ENCODE assay signal across 8 cellular contexts in genomic region chr9:91659529-91660294, GRCh38.
DNase-seq lines count a peak whose midpoint lies in the region; ATAC-seq and TF ChIP-seq lines count a peak whose summit lies in the region.

No MANE protein-coding gene starts in this region.

- no peaks in the 10 kb centered on the region for H3K9me3 ChIP-seq in endodermal cell (ENCODE audit: control insufficient read depth, low read length)

- H3K4me3 ChIP-seq in endodermal cell (ENCODE audit: low read length) (no peak overlapping the region), retinal pigment epithelial cell (ENCODE audit: low read length) (no peak overlapping the region)

- H3K4me1 ChIP-seq in endodermal cell (ENCODE audit: control insufficient read depth, insufficient read depth, low read length), result no peaks in the 10 kb centered on the region

- H3K9ac ChIP-seq in endodermal cell (ENCODE audit: extremely low read depth, low read length, poor library complexity, severe bottlenecking), result no peak overlapping the region

- H3K27ac Mint-ChIP-seq in endodermal cell, result no peak overlapping the region
- H3K27ac Mint-ChIP-seq in activated T-cell treated with anti-CD3 and anti-CD28 coated beads, Interleukin-2, amount 50 U/mL, for 24 hours, result no peak overlapping the region

- no peaks in the 10 kb centered on the region for H3K9me3 Mint-ChIP-seq in endodermal cell
- no peaks in the 10 kb centered on the region for H3K9me3 Mint-ChIP-seq in activated T-cell treated with anti-CD3 and anti-CD28 coated beads, Interleukin-2, amount 50 U/mL, for 24 hours
- H3K9me3 Mint-ChIP-seq in activated T-cell treated with anti-CD3 and anti-CD28 coated beads, Interleukin-2, amount 50 U/mL, for 4 hours, result no peaks in the 10 kb centered on the region

- H3K27ac ChIP-seq in endodermal cell (ENCODE audit: low read depth, low read length), result no peak overlapping the region

- 59 to 68% methylated on average over 3 to 4 of the region's 4 CpGs for WGBS in endodermal cell (ENCODE audit: insufficient coverage in 1 of 2, insufficient read length in 1 of 2), 2 experiments

- H3K27me3 Mint-ChIP-seq in endodermal cell (ENCODE audit: insufficient read depth), result peaks cover 6% of the 10 kb centered on the region
- H3K27me3 Mint-ChIP-seq in activated T-cell treated with anti-CD3 and anti-CD28 coated beads, Interleukin-2, amount 50 U/mL, for 24 hours, result peaks cover 24% of the 10 kb centered on the region
- peaks cover 18% of the 10 kb centered on the region for H3K27me3 Mint-ChIP-seq in activated T-cell treated with anti-CD3 and anti-CD28 coated beads, Interleukin-2, amount 50 U/mL, for 4 hours (ENCODE audit: low read depth)

- peaks cover 4% of the 10 kb centered on the region for H3K4me1 Mint-ChIP-seq in endodermal cell
- H3K4me1 Mint-ChIP-seq in activated T-cell treated with anti-CD3 and anti-CD28 coated beads, Interleukin-2, amount 50 U/mL, for 24 hours (ENCODE audit: low read depth), result no peaks in the 10 kb centered on the region
- no peaks in the 10 kb centered on the region for H3K4me1 Mint-ChIP-seq in activated T-cell treated with anti-CD3 and anti-CD28 coated beads, Interleukin-2, amount 50 U/mL, for 4 hours (ENCODE audit: low read depth)

- no peaks in the 10 kb centered on the region for H3K27me3 ChIP-seq in endodermal cell (ENCODE audit: control insufficient read depth, insufficient read depth, low read length, poor library complexity, severe bottlenecking)

- DNase-seq in NCI-H524 (lab: John Stamatoyannopoulos, UW) (peak; percentile 8 to 49), NCI-H524 treated with DMSO at 0.1 percent for 48 hours (lab: John Stamatoyannopoulos, UW) (no peak), NCI-H345 (lab: John Stamatoyannopoulos, UW) (peak; percentile 27), endodermal cell (peak; percentile 76), retinal pigment epithelial cell (ENCODE audit: low read depth) (no peak)
- DNase-seq in activated T-cell treated with anti-CD3 and anti-CD28 coated beads, Interleukin-2, amount 50 U/mL, for 48 hours, result no peak
- DNase-seq in activated T-cell treated with anti-CD3 and anti-CD28 coated beads, Interleukin-2, amount 50 U/mL, for 24 hours, result no peak
- DNase-seq in activated T-cell treated with anti-CD3 and anti-CD28 coated beads, Interleukin-2, amount 50 U/mL, for 4 hours, result no peak

- H3K36me3 Mint-ChIP-seq in endodermal cell (ENCODE audit: low read depth), result no peaks in the 10 kb centered on the region
- H3K36me3 Mint-ChIP-seq in activated T-cell treated with anti-CD3 and anti-CD28 coated beads, Interleukin-2, amount 50 U/mL, for 24 hours (ENCODE audit: low read depth), result no peaks in the 10 kb centered on the region
- no peaks in the 10 kb centered on the region for H3K36me3 Mint-ChIP-seq in activated T-cell treated with anti-CD3 and anti-CD28 coated beads, Interleukin-2, amount 50 U/mL, for 4 hours (ENCODE audit: insufficient read depth)

- no peak for ATAC-seq in activated T-cell treated with anti-CD3 and anti-CD28 coated beads, Interleukin-2, amount 50 U/mL, for 4 hours

- peaks cover 5% of the 10 kb centered on the region for H3K36me3 ChIP-seq in endodermal cell (ENCODE audit: control insufficient read depth, insufficient read depth, low read length)

- no peak overlapping the region for H3K4me3 Mint-ChIP-seq in endodermal cell
- H3K4me3 Mint-ChIP-seq in activated T-cell treated with anti-CD3 and anti-CD28 coated beads, Interleukin-2, amount 50 U/mL, for 24 hours, result no peak overlapping the region
- no peak overlapping the region for H3K4me3 Mint-ChIP-seq in activated T-cell treated with anti-CD3 and anti-CD28 coated beads, Interleukin-2, amount 50 U/mL, for 4 hours

- TF ChIP-seq CTCF in endodermal cell (conservative IDR thresholded peaks at IDR 0.05), result peak; percentile 87
- peak; percentile 76 for TF ChIP-seq CTCF in retinal pigment epithelial cell (conservative IDR thresholded peaks at IDR 0.05; ENCODE audit: low read depth, low read length)

Comparison
In these comparisons a context has a peak if more than half of its experiments do, and no peak if none do; other contexts are left out.
1. DNase-seq: peak in NCI-H524 (2 of 2), NCI-H345 (single experiment) and endodermal cell (single experiment); none in NCI-H524 treated with DMSO at 0.1 percent for 48 hours (single experiment), retinal pigment epithelial cell (single experiment), activated T-cell treated with anti-CD3 and anti-CD28 coated beads, Interleukin-2, amount 50 U/mL, for 48 hours (0 of 2), activated T-cell treated with anti-CD3 and anti-CD28 coated beads, Interleukin-2, amount 50 U/mL, for 24 hours (single experiment) and activated T-cell treated with anti-CD3 and anti-CD28 coated beads, Interleukin-2, amount 50 U/mL, for 4 hours (single experiment).